In genomic region chr5:110288766-110289165, GRCh38 we compare ENCODE assay signal across 12 cellular contexts.
DNase-seq lines count a peak whose midpoint lies in the region; ATAC-seq and TF ChIP-seq lines count a peak whose summit lies in the region.
"Had no signal": no experiment of that assay in that cellular context is flagged by ENCODE, and none has a peak within 500 bp of the region (broad histone marks: within the 10 kb centered on the region; RNA-seq: fewer than 3 reads in every experiment).

No MANE protein-coding gene starts in this region.

- H3K4me2 ChIP-seq in smooth muscle cell = peak overlapping the region; percentile 29

- H3K4me3 ChIP-seq in smooth muscle cell (no peak overlapping the region), heart right ventricle (no peak overlapping the region)
- H3K4me3 ChIP-seq: K562, left lung had no signal

- intact Hi-C loops in heart right ventricle (cut with DNase I) = no loop called here

- H3K9ac ChIP-seq in smooth muscle cell (ENCODE audit: low read depth) = no peak overlapping the region

- 24% methylated on average over 2 of the region's 2 CpGs for WGBS in smooth muscle cell (ENCODE audit: low lambda C conversion rate)
- WGBS in heart right ventricle, 2 donors = 63 to 64% methylated on average over 2 of the region's 2 CpGs

- no peaks in the 10 kb centered on the region for H4K20me1 ChIP-seq in smooth muscle cell (ENCODE audit: low read depth)

- no peak for ATAC-seq in heart right ventricle
- no peak for ATAC-seq in HG02884 (IDR thresholded peaks at IDR 0.05; ENCODE audit: unreplicated experiment)
- ATAC-seq in left lobe of liver = no peak
- ATAC-seq: K562, left lung had no signal

- H3F3A ChIP-seq in smooth muscle cell (ENCODE audit: low read depth) = no peaks in the 10 kb centered on the region

- no peak overlapping the region for H2AFZ ChIP-seq in smooth muscle cell (ENCODE audit: low read depth)

- H3K9me3 ChIP-seq in smooth muscle cell (replicated peaks; ENCODE audit: low read depth) (no peaks in the 10 kb centered on the region), heart right ventricle (peaks cover 0 to 19% (median 0%) of the 10 kb centered on the region in 11 donors)

- H3K27me3 ChIP-seq in smooth muscle cell (ENCODE audit: low read depth) = no peaks in the 10 kb centered on the region
- no peaks in the 10 kb centered on the region for H3K27me3 ChIP-seq in heart right ventricle
- H3K27me3 ChIP-seq: left lung had no signal

- no peaks in the 10 kb centered on the region for H3K4me1 ChIP-seq in smooth muscle cell (ENCODE audit: low read depth)
- no peaks in the 10 kb centered on the region for H3K4me1 ChIP-seq in heart right ventricle
- H3K4me1 ChIP-seq: left lung had no signal

- H3K27ac ChIP-seq in smooth muscle cell (ENCODE audit: low read depth) (no peak overlapping the region), heart right ventricle (no peak overlapping the region)
- H3K27ac ChIP-seq: left lung had no signal

- no peaks in the 10 kb centered on the region for H3K36me3 ChIP-seq in smooth muscle cell (ENCODE audit: low read depth)
- no peaks in the 10 kb centered on the region for H3K36me3 ChIP-seq in heart right ventricle
- H3K36me3 ChIP-seq: left lung had no signal

- peak; percentile 37 for DNase-seq in NCI-H2171 treated with DMSO at 0.1 percent for 48 hours (lab: John Stamatoyannopoulos, UW)
- DNase-seq in NCI-H2171 (lab: John Stamatoyannopoulos, UW) = no peak
- peak; percentile 55 for DNase-seq in OCI-M1 (lab: John Stamatoyannopoulos, UW)
- DNase-seq in fibroblast of gingiva (ENCODE audit: low read depth) = peak; percentile 91
- DNase-seq in smooth muscle cell (lab: John Stamatoyannopoulos, UW; ENCODE audit: unreplicated experiment) = no peak
- DNase-seq in heart right ventricle = no peak
- no peak for DNase-seq in left lobe of liver (ENCODE audit: low spot score)
- DNase-seq: dermis blood vessel endothelial cell, left lung, NCI-H2107 had no signal

- H3K79me2 ChIP-seq in smooth muscle cell (ENCODE audit: low read depth) = no peaks in the 10 kb centered on the region

- TF ChIP-seq CTCF in smooth muscle cell (IDR thresholded peaks at IDR 0.05; ENCODE audit: borderline replicate concordance, insufficient read depth, poor library complexity, severe bottlenecking) (no peak), heart right ventricle (IDR thresholded peaks at IDR 0.05) (no peak)

Comparison
In these comparisons a context has a peak if more than half of its experiments do, and no peak if none do; other contexts are left out.
1. DNase-seq: peak in NCI-H2171 treated with DMSO at 0.1 percent for 48 hours (single experiment), OCI-M1 (single experiment) and fibroblast of gingiva (single experiment); none in NCI-H2171 (single experiment), smooth muscle cell (single experiment), heart right ventricle (0 of 2) and left lobe of liver (single experiment).